8 cellular contexts compared by ENCODE assay signal in genomic region chr2:128027801-128028667, GRCh38. TPM values are rescaled to one million over a fixed set of nuclear protein-coding genes. Genes with fewer than 3 reads are reported as not detected.
DNase-seq lines count a peak whose midpoint lies in the region; ATAC-seq and TF ChIP-seq lines count a peak whose summit lies in the region.

Gene SAP130 (minus strand): TSS chr2:128028059. CDS start chr2:128026292, 1,767 bp downstream.

- H3K27me3 Mint-ChIP-seq in activated T-cell treated with anti-CD3 and anti-CD28 coated beads, Interleukin-2, amount 50 U/mL, for 4 hours (ENCODE audit: low read depth), result no peaks in the 10 kb centered on the region

- peak; percentile 79 for ATAC-seq in GM21825 (IDR thresholded peaks at IDR 0.05; ENCODE audit: unreplicated experiment)
- peak; percentile 80 to 81 for ATAC-seq in activated T-cell treated with anti-CD3 and anti-CD28 coated beads, Interleukin-2, amount 50 U/mL, for 4 hours
- ATAC-seq in esophagus mucosa, result peak; percentile 94

- no peaks in the 10 kb centered on the region for H3K27me3 ChIP-seq in DOHH2 (ENCODE audit: control insufficient read depth, low read length)
- no peaks in the 10 kb centered on the region for H3K27me3 ChIP-seq in Peyer's patch
- H3K27me3 ChIP-seq in muscle layer of colon (ENCODE audit: control insufficient read depth in 1 of 2, insufficient read depth in 2 of 2, low read length in 2 of 2), result no peaks in the 10 kb centered on the region

- no peaks in the 10 kb centered on the region for H3F3A ChIP-seq in DOHH2 (ENCODE audit: control insufficient read depth, insufficient read depth)

- TF ChIP-seq CTCF in DOHH2 (IDR thresholded peaks at IDR 0.05; ENCODE audit: low read depth, low read length, poor library complexity, severe bottlenecking), result no peak
- peak in 1 of 6 experiments; percentile 13 for TF ChIP-seq CTCF in Peyer's patch (IDR thresholded peaks at IDR 0.05)

- peak within 1 kb of the TSS; percentile 98 for H3K4me2 ChIP-seq in DOHH2 (ENCODE audit: low read length)

- peak within 1 kb of the TSS; percentile 59 for H3K9ac ChIP-seq in muscle layer of colon (ENCODE audit: low read length)

- H3K36me3 ChIP-seq in DOHH2 (ENCODE audit: control insufficient read depth, low read length) (peaks cover 12% of the 10 kb centered on the region; the same call in 1 of the 2 replicates), KOPT-K1 (ENCODE audit: insufficient read depth, low read length) (peaks cover 23% of the 10 kb centered on the region), Peyer's patch (no peaks in the 10 kb centered on the region), muscle layer of colon (ENCODE audit: insufficient read depth, low read length) (no peaks in the 10 kb centered on the region)

- H3K9me2 ChIP-seq in DOHH2 (replicated peaks; ENCODE audit: control insufficient read depth, low read length), result no peaks in the 10 kb centered on the region

- H4K20me1 ChIP-seq in DOHH2 (ENCODE audit: control insufficient read depth, insufficient read depth, low read depth, low read length), result peaks cover 8% of the 10 kb centered on the region; the same call in 1 of the 2 replicates

- peak; percentile 99 for DNase-seq in Peyer's patch
- DNase-seq in activated T-cell treated with anti-CD3 and anti-CD28 coated beads, Interleukin-2, amount 50 U/mL, for 4 hours, result peak; percentile 97
- DNase-seq in stimulated activated CD8-positive, alpha-beta memory T cell treated with anti-CD3 and anti-CD28 coated beads, Interleukin-7, amount 100 ng/mL, for 1 hour (ENCODE audit: low read depth in 2 of 2), result peak; percentile 94 to 96

- peaks cover 14% of the 10 kb centered on the region for H3K4me1 ChIP-seq in DOHH2 (ENCODE audit: control insufficient read depth, low read length)
- H3K4me1 ChIP-seq in Peyer's patch, result peaks cover 0 to 16% (median 5%) of the 10 kb centered on the region in 4 donors
- peaks cover 11% of the 10 kb centered on the region for H3K4me1 ChIP-seq in muscle layer of colon (ENCODE audit: insufficient read depth, low read length)

- TF ChIP-seq POLR2A in Peyer's patch (IDR thresholded peaks at IDR 0.05), result peak; percentile 63 to 72

- H3K36me3 Mint-ChIP-seq in activated T-cell treated with anti-CD3 and anti-CD28 coated beads, Interleukin-2, amount 50 U/mL, for 4 hours (ENCODE audit: insufficient read depth), result no peaks in the 10 kb centered on the region

- H3K9me3 Mint-ChIP-seq in activated T-cell treated with anti-CD3 and anti-CD28 coated beads, Interleukin-2, amount 50 U/mL, for 4 hours, result no peaks in the 10 kb centered on the region

- H3K9me3 ChIP-seq in DOHH2 (ENCODE audit: control insufficient read depth, insufficient read depth, low read length), result peaks cover 15% of the 10 kb centered on the region
- H3K9me3 ChIP-seq in KOPT-K1 (ENCODE audit: insufficient read depth, low read length, poor library complexity, severe bottlenecking), result peaks cover 17% of the 10 kb centered on the region
- H3K9me3 ChIP-seq in Peyer's patch, result no peaks in the 10 kb centered on the region
- no peaks in the 10 kb centered on the region for H3K9me3 ChIP-seq in muscle layer of colon (ENCODE audit: low read length)

- H3K4me1 Mint-ChIP-seq in activated T-cell treated with anti-CD3 and anti-CD28 coated beads, Interleukin-2, amount 50 U/mL, for 4 hours (ENCODE audit: low read depth), result peaks cover 20% of the 10 kb centered on the region

- H3K4me3 ChIP-seq in DOHH2 (ENCODE audit: low read length), result peak within 1 kb of the TSS; percentile 94
- H3K4me3 ChIP-seq in Peyer's patch, result peak within 1 kb of the TSS; percentile 84 to 99 (median 92)
- peak within 1 kb of the TSS; percentile 71 to 78 for H3K4me3 ChIP-seq in muscle layer of colon (ENCODE audit: low read depth in 1 of 2, low read length in 2 of 2)

- H3K27ac ChIP-seq in DOHH2 (ENCODE audit: low read depth, low read length) (peak within 1 kb of the TSS; percentile 73), KOPT-K1 (ENCODE audit: low read depth, low read length, poor library complexity, severe bottlenecking) (peak within 1 kb of the TSS; percentile 91), Peyer's patch (peak within 1 kb of the TSS; percentile 96 to 98 (median 97)), muscle layer of colon (ENCODE audit: low read depth, low read length) (peak within 1 kb of the TSS; percentile 88)

- H3K4me3 Mint-ChIP-seq in activated T-cell treated with anti-CD3 and anti-CD28 coated beads, Interleukin-2, amount 50 U/mL, for 4 hours, result peak within 1 kb of the TSS; percentile 98

- peaks cover 34% of the 10 kb centered on the region for H3K79me2 ChIP-seq in DOHH2 (ENCODE audit: control insufficient read depth, low read length)

RNA-seq across cellular contexts. Expression of gene SAP130, which starts in this region (rescaled TPM):
- 10 to 100 TPM in 3 of 4 donors, 1 to 10 TPM in 1; 9.3 to 20.4 (median 15.6) TPM for total RNA-seq in Peyer's patch
- 10 to 100 TPM; 18.5 to 20.7 (median 20.2) TPM for total RNA-seq in activated T-cell treated with anti-CD3 and anti-CD28 coated beads, Interleukin-2, amount 50 U/mL, for 4 hours
- total RNA-seq in esophagus mucosa, result 14.3 TPM

Comparison
In these comparisons a context has a peak if more than half of its experiments do, and no peak if none do; other contexts are left out.
1. Peak in every context shown above with its lines: DNase-seq, ATAC-seq, H3K4me3 ChIP-seq and H3K27ac ChIP-seq.